ENCODE assay signal across 2 cellular contexts in the genomic region with DNA sequence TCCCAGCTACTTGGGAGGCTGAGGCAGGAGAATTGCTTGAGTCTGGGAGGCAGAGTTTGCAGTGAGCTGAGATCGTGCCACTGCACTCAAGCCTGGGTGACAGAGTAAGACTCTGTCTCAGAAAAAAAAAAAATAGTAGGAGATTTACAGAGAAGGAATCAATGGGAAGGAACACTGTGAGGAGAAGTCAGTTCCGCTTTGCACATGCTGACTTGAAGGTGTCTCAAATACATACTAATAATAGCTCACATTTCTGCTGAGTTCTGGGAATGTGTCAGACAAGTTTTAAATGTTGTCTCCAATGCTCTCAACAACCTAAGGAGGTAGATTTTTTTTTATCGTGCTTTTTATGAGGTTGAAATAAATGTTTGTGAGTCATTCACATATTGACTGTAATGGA.
TF ChIP-seq lines count a peak whose summit lies in the region.

No MANE protein-coding gene starts in this region.

TF ChIP-seq in H1, 55 proteins besides CTCF, POLR2A, EP300 and RAD21 (continued from another document):
- TF ChIP-seq, protein P1, sequence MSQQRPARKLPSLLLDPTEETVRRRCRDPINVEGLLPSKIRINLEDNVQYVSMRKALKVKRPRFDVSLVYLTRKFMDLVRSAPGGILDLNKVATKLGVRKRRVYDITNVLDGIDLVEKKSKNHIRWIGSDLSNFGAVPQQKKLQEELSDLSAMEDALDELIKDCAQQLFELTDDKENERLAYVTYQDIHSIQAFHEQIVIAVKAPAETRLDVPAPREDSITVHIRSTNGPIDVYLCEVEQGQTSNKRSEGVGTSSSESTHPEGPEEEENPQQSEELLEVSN (IDR thresholded peaks at IDR 0.05), result no peak
- TF ChIP-seq SIN3A (conservative IDR thresholded peaks at IDR 0.05 in 1 of 2, IDR thresholded peaks at IDR 0.05 in 1 of 2; ENCODE audit: low read depth in 1 of 2, low read length in 2 of 2) (no peak), KDM4A (IDR thresholded peaks at IDR 0.05; ENCODE audit: low read depth, low read length, severe bottlenecking) (no peak), EGR1 (IDR thresholded peaks at IDR 0.05; ENCODE audit: borderline replicate concordance, low read depth, low read length) (no peak), SRF (IDR thresholded peaks at IDR 0.05; ENCODE audit: low read depth, low read length) (no peak), TAF1 (IDR thresholded peaks at IDR 0.05; ENCODE audit: low read depth, low read length) (no peak), SP1 (IDR thresholded peaks at IDR 0.05; ENCODE audit: low read depth, low read length) (no peak), SAP30 (IDR thresholded peaks at IDR 0.05; ENCODE audit: insufficient read depth, insufficient replicate concordance, low read length) (no peak), CHD2 (IDR thresholded peaks at IDR 0.05; ENCODE audit: low read length) (no peak), CTBP2 (IDR thresholded peaks at IDR 0.05; ENCODE audit: borderline replicate concordance, insufficient read depth, insufficient read length, low read length) (no peak), ASH2L (IDR thresholded peaks at IDR 0.05; ENCODE audit: low read length) (no peak), YY1 (IDR thresholded peaks at IDR 0.05; ENCODE audit: low read depth, low read length) (no peak), BCL11A (IDR thresholded peaks at IDR 0.05; ENCODE audit: low read depth in 2 of 2, low read length in 2 of 2) (no peak), PHF8 (conservative IDR thresholded peaks at IDR 0.05; ENCODE audit: low read depth, low read length) (no peak), BACH1 (IDR thresholded peaks at IDR 0.05; ENCODE audit: low read length) (no peak)
- TF ChIP-seq, protein P2, sequence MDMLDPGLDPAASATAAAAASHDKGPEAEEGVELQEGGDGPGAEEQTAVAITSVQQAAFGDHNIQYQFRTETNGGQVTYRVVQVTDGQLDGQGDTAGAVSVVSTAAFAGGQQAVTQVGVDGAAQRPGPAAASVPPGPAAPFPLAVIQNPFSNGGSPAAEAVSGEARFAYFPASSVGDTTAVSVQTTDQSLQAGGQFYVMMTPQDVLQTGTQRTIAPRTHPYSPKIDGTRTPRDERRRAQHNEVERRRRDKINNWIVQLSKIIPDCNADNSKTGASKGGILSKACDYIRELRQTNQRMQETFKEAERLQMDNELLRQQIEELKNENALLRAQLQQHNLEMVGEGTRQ (IDR thresholded peaks at IDR 0.05; ENCODE audit: low read length), result no peak

TF ChIP-seq in HEK293T, 16 proteins besides CTCF, POLR2A, EP300 and RAD21 (continued from another document):
- TF ChIP-seq, protein P3, sequence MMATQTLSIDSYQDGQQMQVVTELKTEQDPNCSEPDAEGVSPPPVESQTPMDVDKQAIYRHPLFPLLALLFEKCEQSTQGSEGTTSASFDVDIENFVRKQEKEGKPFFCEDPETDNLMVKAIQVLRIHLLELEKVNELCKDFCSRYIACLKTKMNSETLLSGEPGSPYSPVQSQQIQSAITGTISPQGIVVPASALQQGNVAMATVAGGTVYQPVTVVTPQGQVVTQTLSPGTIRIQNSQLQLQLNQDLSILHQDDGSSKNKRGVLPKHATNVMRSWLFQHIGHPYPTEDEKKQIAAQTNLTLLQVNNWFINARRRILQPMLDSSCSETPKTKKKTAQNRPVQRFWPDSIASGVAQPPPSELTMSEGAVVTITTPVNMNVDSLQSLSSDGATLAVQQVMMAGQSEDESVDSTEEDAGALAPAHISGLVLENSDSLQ (IDR thresholded peaks at IDR 0.05), result no peak
